In genomic region chr10:14748471-14748870, GRCh38 we compare ENCODE assay signal across 1 cellular context.
A peak's percentile ranks its signal among the peaks of the same experiment; 100 is the strongest.
TF ChIP-seq lines count a peak whose summit lies in the region.

No MANE protein-coding gene starts in this region.

TF ChIP-seq in GM12878, 131 proteins besides CTCF, POLR2A, EP300 and RAD21:
- TF ChIP-seq JUND (IDR thresholded peaks at IDR 0.05; ENCODE audit: low read depth, low read length) (no peak), EED (IDR thresholded peaks at IDR 0.05; ENCODE audit: low read depth) (no peak), IKZF1 (conservative IDR thresholded peaks at IDR 0.05) (0 out of 2 replicates have a peak, but pooled peaks have one; percentile 13)
